ENCODE assay signal across 1 cellular context in the genomic region with DNA sequence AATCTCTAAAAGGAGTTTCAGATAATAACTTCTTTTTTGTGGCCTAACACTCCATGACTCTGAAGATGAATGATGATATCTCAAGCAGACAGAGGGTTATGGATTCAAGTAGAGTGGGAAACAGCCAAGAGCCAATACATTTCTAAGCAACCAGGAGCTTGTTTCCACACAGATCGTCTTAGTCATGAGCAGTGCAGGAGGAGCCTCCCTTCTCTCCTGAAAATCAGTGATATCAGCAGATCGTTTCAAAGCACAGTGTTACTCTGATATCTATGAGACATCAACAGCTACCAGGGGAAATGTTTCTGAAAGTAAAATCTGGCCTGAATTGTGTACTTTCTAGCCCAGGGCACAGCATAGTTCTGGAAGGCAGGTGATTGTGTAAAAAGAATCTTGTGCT.
A peak's percentile ranks its signal among the peaks of the same experiment; 100 is the strongest.
TF ChIP-seq lines count a peak whose summit lies in the region.

No MANE protein-coding gene starts in this region.

TF ChIP-seq in SK-N-SH, 30 proteins besides CTCF, POLR2A, EP300 and RAD21 (continued from another document):
- TF ChIP-seq, protein P1, sequence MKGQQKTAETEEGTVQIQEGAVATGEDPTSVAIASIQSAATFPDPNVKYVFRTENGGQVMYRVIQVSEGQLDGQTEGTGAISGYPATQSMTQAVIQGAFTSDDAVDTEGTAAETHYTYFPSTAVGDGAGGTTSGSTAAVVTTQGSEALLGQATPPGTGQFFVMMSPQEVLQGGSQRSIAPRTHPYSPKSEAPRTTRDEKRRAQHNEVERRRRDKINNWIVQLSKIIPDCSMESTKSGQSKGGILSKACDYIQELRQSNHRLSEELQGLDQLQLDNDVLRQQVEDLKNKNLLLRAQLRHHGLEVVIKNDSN (IDR thresholded peaks at IDR 0.05; ENCODE audit: borderline replicate concordance, low read depth), result no peak
- no peak for TF ChIP-seq SIN3A (IDR thresholded peaks at IDR 0.05; ENCODE audit: borderline replicate concordance, low read depth, low read length)
- 0 out of 2 replicates have a peak, but pooled peaks have one; percentile 17 for TF ChIP-seq NFIC (IDR thresholded peaks at IDR 0.05; ENCODE audit: borderline replicate concordance)
- no peak for TF ChIP-seq MXI1 (IDR thresholded peaks at IDR 0.05; ENCODE audit: low read depth, low read length)
- no peak for TF ChIP-seq RXRA (IDR thresholded peaks at IDR 0.05; ENCODE audit: borderline replicate concordance, low read depth)
- TF ChIP-seq, protein P2, sequence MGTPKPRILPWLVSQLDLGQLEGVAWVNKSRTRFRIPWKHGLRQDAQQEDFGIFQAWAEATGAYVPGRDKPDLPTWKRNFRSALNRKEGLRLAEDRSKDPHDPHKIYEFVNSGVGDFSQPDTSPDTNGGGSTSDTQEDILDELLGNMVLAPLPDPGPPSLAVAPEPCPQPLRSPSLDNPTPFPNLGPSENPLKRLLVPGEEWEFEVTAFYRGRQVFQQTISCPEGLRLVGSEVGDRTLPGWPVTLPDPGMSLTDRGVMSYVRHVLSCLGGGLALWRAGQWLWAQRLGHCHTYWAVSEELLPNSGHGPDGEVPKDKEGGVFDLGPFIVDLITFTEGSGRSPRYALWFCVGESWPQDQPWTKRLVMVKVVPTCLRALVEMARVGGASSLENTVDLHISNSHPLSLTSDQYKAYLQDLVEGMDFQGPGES (IDR thresholded peaks at IDR 0.05; ENCODE audit: low read depth, low read length), result no peak
- TF ChIP-seq MEF2A (IDR thresholded peaks at IDR 0.05; ENCODE audit: borderline replicate concordance, low read depth), result no peak
- TF ChIP-seq CHD2 (IDR thresholded peaks at IDR 0.05; ENCODE audit: low read length, partially characterized antibody), result no peak
